In the genomic region with DNA sequence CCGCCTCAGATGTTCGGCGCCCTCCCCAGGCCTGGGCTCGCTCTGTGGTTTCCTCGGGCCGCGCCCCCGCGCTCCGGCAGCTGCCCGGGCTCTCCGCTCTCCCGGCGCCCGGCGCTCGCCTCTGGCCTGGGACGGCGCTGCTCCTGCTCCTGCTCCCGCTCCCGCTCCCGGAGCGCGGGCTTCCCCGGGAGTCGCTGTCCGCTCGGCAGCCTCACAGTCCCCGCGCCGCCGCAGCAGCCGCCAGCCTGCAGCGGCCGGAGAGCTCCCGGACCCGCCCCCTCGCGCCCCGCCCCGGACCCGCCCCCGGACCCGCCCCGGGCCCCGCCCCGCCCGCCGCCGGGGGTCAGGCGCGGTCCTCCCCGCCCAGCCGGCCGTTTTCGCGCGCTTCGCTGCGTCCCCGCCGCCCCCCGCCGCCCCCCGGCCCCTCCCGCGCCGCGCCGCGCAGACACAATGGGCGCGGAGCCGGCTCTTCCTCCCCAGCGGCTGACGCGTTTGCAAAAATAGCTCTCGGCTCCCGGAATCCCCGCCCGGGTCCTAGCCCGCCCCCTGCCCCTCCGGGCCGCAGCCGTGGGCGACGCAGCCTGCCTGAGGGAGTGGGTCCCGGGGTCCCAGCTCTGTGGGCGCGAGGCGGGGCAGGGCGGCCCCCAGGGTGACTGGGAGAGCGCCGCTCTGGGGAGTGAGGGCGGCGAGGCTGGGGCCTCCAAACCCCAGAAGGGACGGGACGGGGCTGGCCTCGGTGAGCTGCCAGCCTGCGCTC, we compare ENCODE assay signal across 1 cellular context.
A peak's percentile ranks its signal among the peaks of the same experiment; 100 is the strongest.
TF ChIP-seq lines count a peak whose summit lies in the region.

A gene with protein sequence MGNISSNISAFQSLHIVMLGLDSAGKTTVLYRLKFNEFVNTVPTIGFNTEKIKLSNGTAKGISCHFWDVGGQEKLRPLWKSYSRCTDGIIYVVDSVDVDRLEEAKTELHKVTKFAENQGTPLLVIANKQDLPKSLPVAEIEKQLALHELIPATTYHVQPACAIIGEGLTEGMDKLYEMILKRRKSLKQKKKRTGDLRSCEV (minus strand): TSS at position 247 of the 757 bp plus-strand sequence. CDS start 495 bp downstream, outside the sequence.

TF ChIP-seq in K562, 482 proteins besides CTCF, POLR2A, EP300 and RAD21 (continues in another document):
- TF ChIP-seq, protein P1, sequence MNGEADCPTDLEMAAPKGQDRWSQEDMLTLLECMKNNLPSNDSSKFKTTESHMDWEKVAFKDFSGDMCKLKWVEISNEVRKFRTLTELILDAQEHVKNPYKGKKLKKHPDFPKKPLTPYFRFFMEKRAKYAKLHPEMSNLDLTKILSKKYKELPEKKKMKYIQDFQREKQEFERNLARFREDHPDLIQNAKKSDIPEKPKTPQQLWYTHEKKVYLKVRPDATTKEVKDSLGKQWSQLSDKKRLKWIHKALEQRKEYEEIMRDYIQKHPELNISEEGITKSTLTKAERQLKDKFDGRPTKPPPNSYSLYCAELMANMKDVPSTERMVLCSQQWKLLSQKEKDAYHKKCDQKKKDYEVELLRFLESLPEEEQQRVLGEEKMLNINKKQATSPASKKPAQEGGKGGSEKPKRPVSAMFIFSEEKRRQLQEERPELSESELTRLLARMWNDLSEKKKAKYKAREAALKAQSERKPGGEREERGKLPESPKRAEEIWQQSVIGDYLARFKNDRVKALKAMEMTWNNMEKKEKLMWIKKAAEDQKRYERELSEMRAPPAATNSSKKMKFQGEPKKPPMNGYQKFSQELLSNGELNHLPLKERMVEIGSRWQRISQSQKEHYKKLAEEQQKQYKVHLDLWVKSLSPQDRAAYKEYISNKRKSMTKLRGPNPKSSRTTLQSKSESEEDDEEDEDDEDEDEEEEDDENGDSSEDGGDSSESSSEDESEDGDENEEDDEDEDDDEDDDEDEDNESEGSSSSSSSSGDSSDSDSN (IDR thresholded peaks at IDR 0.05; ENCODE audit: borderline replicate concordance in 1 of 2, low read depth in 2 of 2, low read length in 2 of 2): 0 out of 4 replicates have a peak, but pooled peaks of 1 of the 2 experiments have one; percentile 38
- TF ChIP-seq MCM5 (IDR thresholded peaks at IDR 0.05; ENCODE audit: low read depth) (no peak), SMAD4 (CRISPR knock-in tag; conservative IDR thresholded peaks at IDR 0.05) (0 out of 2 replicates have a peak, but pooled peaks have one; percentile 18), TEAD4 (IDR thresholded peaks at IDR 0.05; ENCODE audit: low read length) (no peak), TEAD4 (CRISPR knock-in tag; IDR thresholded peaks at IDR 0.05; ENCODE audit: borderline replicate concordance) (no peak), RBFOX2 (IDR thresholded peaks at IDR 0.05; ENCODE audit: low read depth, low read length) (0 out of 2 replicates have a peak, but pooled peaks have one; percentile 23), POLR2G (IDR thresholded peaks at IDR 0.05; ENCODE audit: low read depth, low read length) (no peak), CCNT2 (IDR thresholded peaks at IDR 0.05; ENCODE audit: borderline replicate concordance, extremely low read depth, insufficient read length, low read depth, low read length) (peak; percentile 12), CHD2 (IDR thresholded peaks at IDR 0.05; ENCODE audit: low read depth, low read length) (no peak), KDM2B (CRISPR knock-in tag; IDR thresholded peaks at IDR 0.05) (0 out of 2 replicates have a peak, but pooled peaks have one; percentile 19), ETV1 (tag; conservative IDR thresholded peaks at IDR 0.05; ENCODE audit: low read depth) (no peak), RB1 (IDR thresholded peaks at IDR 0.05; ENCODE audit: low read depth) (peak; percentile 55; the same call in 1 of the 2 replicates), L3MBTL2 (IDR thresholded peaks at IDR 0.05) (peak; percentile 48; the same call in 1 of the 2 replicates), ZBTB7A (IDR thresholded peaks at IDR 0.05; ENCODE audit: borderline replicate concordance, control insufficient read depth, low read depth, low read length) (peak; percentile 26; the same call in 1 of the 2 replicates), NRF1 (conservative IDR thresholded peaks at IDR 0.05 in 1 of 2, IDR thresholded peaks at IDR 0.05 in 1 of 2) (peak in 1 of 2 experiments; percentile 42; a peak in 2 of 4 replicates), CXXC5 (CRISPR knock-in tag; IDR thresholded peaks at IDR 0.05) (peak; percentile 32; the same call in 1 of the 2 replicates), NR4A1 (CRISPR knock-in tag; IDR thresholded peaks at IDR 0.05) (no peak), NR4A1 (tag; IDR thresholded peaks at IDR 0.05) (no peak), HDAC1 (IDR thresholded peaks at IDR 0.05) (no peak), ZNF23 (CRISPR knock-in tag; IDR thresholded peaks at IDR 0.05) (no peak), HLTF (IDR thresholded peaks at IDR 0.05) (no peak)
- TF ChIP-seq, protein P2, sequence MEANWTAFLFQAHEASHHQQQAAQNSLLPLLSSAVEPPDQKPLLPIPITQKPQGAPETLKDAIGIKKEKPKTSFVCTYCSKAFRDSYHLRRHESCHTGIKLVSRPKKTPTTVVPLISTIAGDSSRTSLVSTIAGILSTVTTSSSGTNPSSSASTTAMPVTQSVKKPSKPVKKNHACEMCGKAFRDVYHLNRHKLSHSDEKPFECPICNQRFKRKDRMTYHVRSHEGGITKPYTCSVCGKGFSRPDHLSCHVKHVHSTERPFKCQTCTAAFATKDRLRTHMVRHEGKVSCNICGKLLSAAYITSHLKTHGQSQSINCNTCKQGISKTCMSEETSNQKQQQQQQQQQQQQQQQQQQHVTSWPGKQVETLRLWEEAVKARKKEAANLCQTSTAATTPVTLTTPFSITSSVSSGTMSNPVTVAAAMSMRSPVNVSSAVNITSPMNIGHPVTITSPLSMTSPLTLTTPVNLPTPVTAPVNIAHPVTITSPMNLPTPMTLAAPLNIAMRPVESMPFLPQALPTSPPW (CRISPR knock-in tag; IDR thresholded peaks at IDR 0.05): peak; percentile 33; the same call in 1 of the 2 replicates
- TF ChIP-seq, protein P3, sequence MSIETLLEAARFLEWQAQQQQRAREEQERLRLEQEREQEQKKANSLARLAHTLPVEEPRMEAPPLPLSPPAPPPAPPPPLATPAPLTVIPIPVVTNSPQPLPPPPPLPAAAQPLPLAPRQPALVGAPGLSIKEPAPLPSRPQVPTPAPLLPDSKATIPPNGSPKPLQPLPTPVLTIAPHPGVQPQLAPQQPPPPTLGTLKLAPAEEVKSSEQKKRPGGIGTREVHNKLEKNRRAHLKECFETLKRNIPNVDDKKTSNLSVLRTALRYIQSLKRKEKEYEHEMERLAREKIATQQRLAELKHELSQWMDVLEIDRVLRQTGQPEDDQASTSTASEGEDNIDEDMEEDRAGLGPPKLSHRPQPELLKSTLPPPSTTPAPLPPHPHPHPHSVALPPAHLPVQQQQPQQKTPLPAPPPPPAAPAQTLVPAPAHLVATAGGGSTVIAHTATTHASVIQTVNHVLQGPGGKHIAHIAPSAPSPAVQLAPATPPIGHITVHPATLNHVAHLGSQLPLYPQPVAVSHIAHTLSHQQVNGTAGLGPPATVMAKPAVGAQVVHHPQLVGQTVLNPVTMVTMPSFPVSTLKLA (conservative IDR thresholded peaks at IDR 0.05): no peak
- TF ChIP-seq, protein P4, sequence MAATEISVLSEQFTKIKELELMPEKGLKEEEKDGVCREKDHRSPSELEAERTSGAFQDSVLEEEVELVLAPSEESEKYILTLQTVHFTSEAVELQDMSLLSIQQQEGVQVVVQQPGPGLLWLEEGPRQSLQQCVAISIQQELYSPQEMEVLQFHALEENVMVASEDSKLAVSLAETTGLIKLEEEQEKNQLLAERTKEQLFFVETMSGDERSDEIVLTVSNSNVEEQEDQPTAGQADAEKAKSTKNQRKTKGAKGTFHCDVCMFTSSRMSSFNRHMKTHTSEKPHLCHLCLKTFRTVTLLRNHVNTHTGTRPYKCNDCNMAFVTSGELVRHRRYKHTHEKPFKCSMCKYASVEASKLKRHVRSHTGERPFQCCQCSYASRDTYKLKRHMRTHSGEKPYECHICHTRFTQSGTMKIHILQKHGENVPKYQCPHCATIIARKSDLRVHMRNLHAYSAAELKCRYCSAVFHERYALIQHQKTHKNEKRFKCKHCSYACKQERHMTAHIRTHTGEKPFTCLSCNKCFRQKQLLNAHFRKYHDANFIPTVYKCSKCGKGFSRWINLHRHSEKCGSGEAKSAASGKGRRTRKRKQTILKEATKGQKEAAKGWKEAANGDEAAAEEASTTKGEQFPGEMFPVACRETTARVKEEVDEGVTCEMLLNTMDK (IDR thresholded peaks at IDR 0.05; ENCODE audit: borderline replicate concordance, insufficient read depth, low read depth, low read length, poor library complexity, severe bottlenecking): peak; percentile 46
- TF ChIP-seq, protein P5, sequence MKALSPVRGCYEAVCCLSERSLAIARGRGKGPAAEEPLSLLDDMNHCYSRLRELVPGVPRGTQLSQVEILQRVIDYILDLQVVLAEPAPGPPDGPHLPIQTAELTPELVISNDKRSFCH (CRISPR knock-in tag; IDR thresholded peaks at IDR 0.05): no peak
- TF ChIP-seq, protein P5 (tag; IDR thresholded peaks at IDR 0.05): no peak
- TF ChIP-seq, protein P6, sequence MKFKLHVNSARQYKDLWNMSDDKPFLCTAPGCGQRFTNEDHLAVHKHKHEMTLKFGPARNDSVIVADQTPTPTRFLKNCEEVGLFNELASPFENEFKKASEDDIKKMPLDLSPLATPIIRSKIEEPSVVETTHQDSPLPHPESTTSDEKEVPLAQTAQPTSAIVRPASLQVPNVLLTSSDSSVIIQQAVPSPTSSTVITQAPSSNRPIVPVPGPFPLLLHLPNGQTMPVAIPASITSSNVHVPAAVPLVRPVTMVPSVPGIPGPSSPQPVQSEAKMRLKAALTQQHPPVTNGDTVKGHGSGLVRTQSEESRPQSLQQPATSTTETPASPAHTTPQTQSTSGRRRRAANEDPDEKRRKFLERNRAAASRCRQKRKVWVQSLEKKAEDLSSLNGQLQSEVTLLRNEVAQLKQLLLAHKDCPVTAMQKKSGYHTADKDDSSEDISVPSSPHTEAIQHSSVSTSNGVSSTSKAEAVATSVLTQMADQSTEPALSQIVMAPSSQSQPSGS (CRISPR knock-in tag; IDR thresholded peaks at IDR 0.05): no peak
- TF ChIP-seq, protein P7, sequence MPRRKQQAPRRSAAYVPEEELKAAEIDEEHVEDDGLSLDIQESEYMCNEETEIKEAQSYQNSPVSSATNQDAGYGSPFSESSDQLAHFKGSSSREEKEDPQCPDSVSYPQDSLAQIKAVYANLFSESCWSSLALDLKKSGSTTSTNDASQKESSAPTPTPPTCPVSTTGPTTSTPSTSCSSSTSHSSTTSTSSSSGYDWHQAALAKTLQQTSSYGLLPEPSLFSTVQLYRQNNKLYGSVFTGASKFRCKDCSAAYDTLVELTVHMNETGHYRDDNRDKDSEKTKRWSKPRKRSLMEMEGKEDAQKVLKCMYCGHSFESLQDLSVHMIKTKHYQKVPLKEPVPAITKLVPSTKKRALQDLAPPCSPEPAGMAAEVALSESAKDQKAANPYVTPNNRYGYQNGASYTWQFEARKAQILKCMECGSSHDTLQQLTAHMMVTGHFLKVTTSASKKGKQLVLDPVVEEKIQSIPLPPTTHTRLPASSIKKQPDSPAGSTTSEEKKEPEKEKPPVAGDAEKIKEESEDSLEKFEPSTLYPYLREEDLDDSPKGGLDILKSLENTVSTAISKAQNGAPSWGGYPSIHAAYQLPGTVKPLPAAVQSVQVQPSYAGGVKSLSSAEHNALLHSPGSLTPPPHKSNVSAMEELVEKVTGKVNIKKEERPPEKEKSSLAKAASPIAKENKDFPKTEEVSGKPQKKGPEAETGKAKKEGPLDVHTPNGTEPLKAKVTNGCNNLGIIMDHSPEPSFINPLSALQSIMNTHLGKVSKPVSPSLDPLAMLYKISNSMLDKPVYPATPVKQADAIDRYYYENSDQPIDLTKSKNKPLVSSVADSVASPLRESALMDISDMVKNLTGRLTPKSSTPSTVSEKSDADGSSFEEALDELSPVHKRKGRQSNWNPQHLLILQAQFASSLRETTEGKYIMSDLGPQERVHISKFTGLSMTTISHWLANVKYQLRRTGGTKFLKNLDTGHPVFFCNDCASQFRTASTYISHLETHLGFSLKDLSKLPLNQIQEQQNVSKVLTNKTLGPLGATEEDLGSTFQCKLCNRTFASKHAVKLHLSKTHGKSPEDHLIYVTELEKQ (CRISPR knock-in tag; IDR thresholded peaks at IDR 0.05): no peak
- TF ChIP-seq, protein P8, sequence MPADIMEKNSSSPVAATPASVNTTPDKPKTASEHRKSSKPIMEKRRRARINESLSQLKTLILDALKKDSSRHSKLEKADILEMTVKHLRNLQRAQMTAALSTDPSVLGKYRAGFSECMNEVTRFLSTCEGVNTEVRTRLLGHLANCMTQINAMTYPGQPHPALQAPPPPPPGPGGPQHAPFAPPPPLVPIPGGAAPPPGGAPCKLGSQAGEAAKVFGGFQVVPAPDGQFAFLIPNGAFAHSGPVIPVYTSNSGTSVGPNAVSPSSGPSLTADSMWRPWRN (IDR thresholded peaks at IDR 0.05; ENCODE audit: low read depth): no peak
- TF ChIP-seq, protein P9, sequence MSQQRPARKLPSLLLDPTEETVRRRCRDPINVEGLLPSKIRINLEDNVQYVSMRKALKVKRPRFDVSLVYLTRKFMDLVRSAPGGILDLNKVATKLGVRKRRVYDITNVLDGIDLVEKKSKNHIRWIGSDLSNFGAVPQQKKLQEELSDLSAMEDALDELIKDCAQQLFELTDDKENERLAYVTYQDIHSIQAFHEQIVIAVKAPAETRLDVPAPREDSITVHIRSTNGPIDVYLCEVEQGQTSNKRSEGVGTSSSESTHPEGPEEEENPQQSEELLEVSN (IDR thresholded peaks at IDR 0.05; ENCODE audit: borderline replicate concordance in 1 of 2, extremely low read depth in 1 of 2, insufficient read depth in 1 of 2, insufficient read length in 1 of 2, low read depth in 1 of 2, low read length in 1 of 2, poor library complexity in 1 of 2, severe bottlenecking in 1 of 2): peak; percentile 10 to 51
- TF ChIP-seq, protein P10, sequence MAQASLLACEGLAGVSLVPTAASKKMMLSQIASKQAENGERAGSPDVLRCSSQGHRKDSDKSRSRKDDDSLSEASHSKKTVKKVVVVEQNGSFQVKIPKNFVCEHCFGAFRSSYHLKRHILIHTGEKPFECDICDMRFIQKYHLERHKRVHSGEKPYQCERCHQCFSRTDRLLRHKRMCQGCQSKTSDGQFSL (CRISPR knock-in tag; IDR thresholded peaks at IDR 0.05): no peak
- TF ChIP-seq, protein P10 (tag; IDR thresholded peaks at IDR 0.05): no peak
- TF ChIP-seq, protein P11, sequence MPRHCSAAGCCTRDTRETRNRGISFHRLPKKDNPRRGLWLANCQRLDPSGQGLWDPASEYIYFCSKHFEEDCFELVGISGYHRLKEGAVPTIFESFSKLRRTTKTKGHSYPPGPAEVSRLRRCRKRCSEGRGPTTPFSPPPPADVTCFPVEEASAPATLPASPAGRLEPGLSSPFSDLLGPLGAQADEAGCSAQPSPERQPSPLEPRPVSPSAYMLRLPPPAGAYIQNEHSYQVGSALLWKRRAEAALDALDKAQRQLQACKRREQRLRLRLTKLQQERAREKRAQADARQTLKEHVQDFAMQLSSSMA (CRISPR knock-in tag; IDR thresholded peaks at IDR 0.05): no peak
